28 cellular contexts compared by ENCODE assay signal in genomic region chr13:79051472-79051871, GRCh38.
"Had no signal": no experiment of that assay in that cellular context is flagged by ENCODE, and none has a peak within 500 bp of the region (broad histone marks: within the 10 kb centered on the region; RNA-seq: fewer than 3 reads in every experiment).

No MANE protein-coding gene starts in this region.

- H3K4me1 Mint-ChIP-seq: natural killer cell; nephron; neural progenitor cell; stimulated activated effector memory CD8-positive, alpha-beta T cell treated with anti-CD3 and anti-CD28 coated beads, Interleukin-12 subunit alpha, Interleukin-12 subunit beta, amount 100 ng/mL, for 72 hours; stimulated activated naive B cell treated with anti-CD40 and anti-IgM and Interleukin-4, amounts not matched to agents 10 μg/mL and 1 μg/mL and 100 μg/mL, for 72 hours had no signal

- H3K9me3 Mint-ChIP-seq: nephron; neural progenitor cell; stimulated activated effector memory CD8-positive, alpha-beta T cell treated with anti-CD3 and anti-CD28 coated beads, Interleukin-12 subunit alpha, Interleukin-12 subunit beta, amount 100 ng/mL, for 72 hours; stimulated activated naive B cell treated with anti-CD40 and anti-IgM and Interleukin-4, amounts not matched to agents 10 μg/mL and 1 μg/mL and 100 μg/mL, for 72 hours had no signal

- H3K27me3 ChIP-seq: neural progenitor cell, ovary, right lobe of liver, sigmoid colon, stomach, thyroid gland, tibial nerve, upper lobe of left lung had no signal

- H2AFZ ChIP-seq: neural progenitor cell, parathyroid adenoma had no signal

- H3K27me3 Mint-ChIP-seq: progenitor cell of endocrine pancreas; stimulated activated naive CD8-positive, alpha-beta T cell treated with anti-CD3 and anti-CD28 coated beads, Interleukin-15, Interleukin-2, amounts not matched to agents 100 ng/mL and 50 ng/mL, for 24 hours had no signal

- H3K27ac ChIP-seq: neural progenitor cell, ovary, parathyroid adenoma, psoas muscle, right lobe of liver, sigmoid colon, stomach, thoracic aorta, thyroid gland, tibial nerve, upper lobe of left lung had no signal

- H3K4me3 ChIP-seq: neural progenitor cell, ovary, psoas muscle, right lobe of liver, sigmoid colon, stomach, thoracic aorta, thyroid gland, tibial nerve, upper lobe of left lung had no signal

- H3K27ac Mint-ChIP-seq: natural killer cell; nephron; neural progenitor cell; progenitor cell of endocrine pancreas; stimulated activated effector memory CD8-positive, alpha-beta T cell treated with anti-CD3 and anti-CD28 coated beads, Interleukin-12 subunit alpha, Interleukin-12 subunit beta, amount 100 ng/mL, for 72 hours; stimulated activated naive B cell treated with anti-CD40 and anti-IgM and Interleukin-4, amounts not matched to agents 10 μg/mL and 1 μg/mL and 100 μg/mL, for 72 hours; stimulated activated naive CD8-positive, alpha-beta T cell treated with anti-CD3 and anti-CD28 coated beads, Interleukin-15, Interleukin-2, amounts not matched to agents 100 ng/mL and 50 ng/mL, for 24 hours had no signal

- H3K79me2 ChIP-seq: parathyroid adenoma had no signal

- DNase-seq: natural killer cell; occipital lobe; ovary; posterior cingulate gyrus; psoas muscle; right cardiac atrium; right lobe of liver; sigmoid colon; small intestine; stimulated activated CD4-positive, alpha-beta T cell treated with anti-CD3 and anti-CD28 coated beads, Interleukin-15, amount 100 ng/mL, for 24 hours; stimulated activated CD4-positive, alpha-beta T cell treated with anti-CD3 and anti-CD28 coated beads, Interleukin-2, amount 100 ng/mL, for 24 hours; stimulated activated CD4-positive, alpha-beta T cell treated with anti-CD3 and anti-CD28 coated beads, Interleukin-2, amount 100 ng/mL, for 48 hours; stimulated activated CD4-positive, alpha-beta T cell treated with anti-CD3 and anti-CD28 coated beads, Interleukin-4, amount 100 ng/mL, for 24 hours; stimulated activated naive B cell treated with anti-CD40 and anti-IgM and Interleukin-4, amounts not matched to agents 10 μg/mL and 1 μg/mL and 100 μg/mL, for 72 hours; stimulated activated naive CD4-positive, alpha-beta T cell treated with Interleukin-2 at 50 U/mL for 16 hours; stomach; thyroid gland; trophoblast cell; upper lobe of left lung had no signal

- H3K36me3 ChIP-seq: neural progenitor cell, ovary, right lobe of liver, sigmoid colon, stomach, thoracic aorta, thyroid gland, tibial nerve, upper lobe of left lung had no signal

- ATAC-seq: natural killer cell; psoas muscle; right cardiac atrium; right lobe of liver; stimulated activated effector memory CD8-positive, alpha-beta T cell treated with anti-CD3 and anti-CD28 coated beads, Interleukin-12 subunit alpha, Interleukin-12 subunit beta, amount 100 ng/mL, for 72 hours; stimulated activated naive B cell treated with anti-CD40 and anti-IgM and Interleukin-4, amounts not matched to agents 10 μg/mL and 1 μg/mL and 100 μg/mL, for 72 hours had no signal

- H3K4me3 Mint-ChIP-seq: natural killer cell; nephron; neural progenitor cell; stimulated activated effector memory CD8-positive, alpha-beta T cell treated with anti-CD3 and anti-CD28 coated beads, Interleukin-12 subunit alpha, Interleukin-12 subunit beta, amount 100 ng/mL, for 72 hours; stimulated activated naive B cell treated with anti-CD40 and anti-IgM and Interleukin-4, amounts not matched to agents 10 μg/mL and 1 μg/mL and 100 μg/mL, for 72 hours; stimulated activated naive CD8-positive, alpha-beta T cell treated with anti-CD3 and anti-CD28 coated beads, Interleukin-15, Interleukin-2, amounts not matched to agents 100 ng/mL and 50 ng/mL, for 24 hours had no signal

- H3K4me1 ChIP-seq: neural progenitor cell, parathyroid adenoma, psoas muscle, right lobe of liver, sigmoid colon, stomach, thyroid gland, tibial nerve, upper lobe of left lung had no signal

- H3K4me2 ChIP-seq: neural progenitor cell had no signal

- H3K9ac ChIP-seq: neural progenitor cell, parathyroid adenoma had no signal

- H3K36me3 Mint-ChIP-seq: natural killer cell; neural progenitor cell; stimulated activated effector memory CD8-positive, alpha-beta T cell treated with anti-CD3 and anti-CD28 coated beads, Interleukin-12 subunit alpha, Interleukin-12 subunit beta, amount 100 ng/mL, for 72 hours; stimulated activated naive B cell treated with anti-CD40 and anti-IgM and Interleukin-4, amounts not matched to agents 10 μg/mL and 1 μg/mL and 100 μg/mL, for 72 hours had no signal

- FAIRE-seq: small intestine, urothelium cell line had no signal

- H3K9me3 ChIP-seq: ovary, psoas muscle, right lobe of liver, sigmoid colon, stomach, thoracic aorta, thyroid gland, upper lobe of left lung had no signal
